In the genomic region with DNA sequence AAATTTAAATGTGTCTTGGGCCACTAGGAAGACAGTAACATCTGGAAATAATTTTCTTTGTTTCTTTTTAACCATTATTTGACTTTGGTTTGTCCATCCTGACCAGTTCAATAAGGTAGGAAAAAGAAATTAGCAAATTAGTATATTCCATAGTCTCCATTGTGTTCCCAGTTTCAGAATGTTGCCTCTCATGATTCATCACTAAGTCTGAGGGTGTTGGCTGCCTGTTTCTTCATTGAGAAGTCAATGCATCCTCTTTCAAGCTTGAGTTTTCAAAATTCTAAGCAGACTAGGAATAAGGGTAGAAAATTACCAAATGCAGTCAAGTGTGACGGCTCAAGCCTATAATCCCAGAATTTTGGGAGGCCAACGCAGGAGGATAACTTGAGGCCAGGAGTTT, we compare ENCODE assay signal across 20 cellular contexts. TPM values are rescaled to one million over a fixed set of nuclear protein-coding genes. Genes with fewer than 3 reads are reported as not detected.
DNase-seq lines count a peak whose midpoint lies in the region; ATAC-seq, FAIRE-seq and TF ChIP-seq lines count a peak whose summit lies in the region.
"Had no signal": no experiment of that assay in that cellular context is flagged by ENCODE, and none has a peak within 500 bp of the region (broad histone marks: within the 10 kb centered on the region; RNA-seq: fewer than 3 reads in every experiment).

No MANE protein-coding gene starts in this region.

- in situ Hi-C loops in GM23248 (cut with MboI), result no loop called here

- H3K36me3 Mint-ChIP-seq in dendritic cell treated with granulocyte-macrophage colony-stimulating factor and Interleukin-4, amounts not matched to agents 40 ng/mL and 50 ng/mL, for 4 days (ENCODE audit: low read depth), result peaks cover 11% of the 10 kb centered on the region
- H3K36me3 Mint-ChIP-seq in activated T-cell treated with anti-CD3 and anti-CD28 coated beads, Interleukin-2, amount 50 U/mL, for 24 hours (ENCODE audit: low read depth), result no peaks in the 10 kb centered on the region
- no peaks in the 10 kb centered on the region for H3K36me3 Mint-ChIP-seq in stimulated activated effector memory CD8-positive, alpha-beta T cell treated with anti-CD3 and anti-CD28 coated beads, Interleukin-12 subunit alpha, Interleukin-12 subunit beta, amount 100 ng/mL, for 72 hours

- no peak overlapping the region for H4K91ac ChIP-seq in trophoblast cell (ENCODE audit: low read depth, low read length)

- peaks cover 100% of the 10 kb centered on the region for H3K79me2 ChIP-seq in GM23248 (ENCODE audit: insufficient read depth)
- H3K79me2 ChIP-seq in trophoblast cell (ENCODE audit: control insufficient read depth, insufficient read depth, low read length, poor library complexity), result peaks cover 6% of the 10 kb centered on the region

- no peak overlapping the region for H4K8ac ChIP-seq in trophoblast cell (ENCODE audit: low read depth, low read length)

- H3K9me2 ChIP-seq in GM23248 (ENCODE audit: insufficient read depth), result no peaks in the 10 kb centered on the region

- peaks cover 37% of the 10 kb centered on the region for H3K4me1 Mint-ChIP-seq in dendritic cell treated with granulocyte-macrophage colony-stimulating factor and Interleukin-4, amounts not matched to agents 40 ng/mL and 50 ng/mL, for 4 days (ENCODE audit: low read depth)
- H3K4me1 Mint-ChIP-seq in activated T-cell treated with anti-CD3 and anti-CD28 coated beads, Interleukin-2, amount 50 U/mL, for 24 hours (ENCODE audit: low read depth), result no peaks in the 10 kb centered on the region
- H3K4me1 Mint-ChIP-seq in stimulated activated effector memory CD8-positive, alpha-beta T cell treated with anti-CD3 and anti-CD28 coated beads, Interleukin-12 subunit alpha, Interleukin-12 subunit beta, amount 100 ng/mL, for 72 hours, result no peaks in the 10 kb centered on the region
- H3K4me1 Mint-ChIP-seq: B cell had no signal

- H3K18ac ChIP-seq in trophoblast cell (ENCODE audit: low read length), result no peak overlapping the region

- no peaks in the 10 kb centered on the region for H3K36me3 ChIP-seq in GM23248 (ENCODE audit: low read depth)
- H3K36me3 ChIP-seq in trophoblast cell (ENCODE audit: control insufficient read depth in 1 of 2, insufficient read depth in 2 of 2, low read length in 2 of 2), result peaks cover 0 to 2% of the 10 kb centered on the region in 2 experiments

- peak overlapping the region; percentile 20 for H3K27ac Mint-ChIP-seq in dendritic cell treated with granulocyte-macrophage colony-stimulating factor and Interleukin-4, amounts not matched to agents 40 ng/mL and 50 ng/mL, for 4 days
- H3K27ac Mint-ChIP-seq in activated T-cell treated with anti-CD3 and anti-CD28 coated beads, Interleukin-2, amount 50 U/mL, for 24 hours, result no peak overlapping the region
- no peak overlapping the region for H3K27ac Mint-ChIP-seq in stimulated activated effector memory CD8-positive, alpha-beta T cell treated with anti-CD3 and anti-CD28 coated beads, Interleukin-12 subunit alpha, Interleukin-12 subunit beta, amount 100 ng/mL, for 72 hours
- H3K27ac Mint-ChIP-seq: B cell; CD4-positive, alpha-beta T cell; H9 had no signal

- no peak for FAIRE-seq in frontal cortex (lab: Jason Lieb, UNC)
- FAIRE-seq: GM12878, GM18507, HepG2, HTR-8/SVneo had no signal

- no peak overlapping the region for H2BK12ac ChIP-seq in trophoblast cell (ENCODE audit: low read length)

- H2AK5ac ChIP-seq in trophoblast cell (ENCODE audit: low read length), result no peak overlapping the region

- H3K79me1 ChIP-seq in trophoblast cell (ENCODE audit: low read length), result peaks cover 4% of the 10 kb centered on the region

- H3K27me3 Mint-ChIP-seq in dendritic cell treated with granulocyte-macrophage colony-stimulating factor and Interleukin-4, amounts not matched to agents 40 ng/mL and 50 ng/mL, for 4 days, result no peaks in the 10 kb centered on the region
- H3K27me3 Mint-ChIP-seq in activated T-cell treated with anti-CD3 and anti-CD28 coated beads, Interleukin-2, amount 50 U/mL, for 24 hours, result no peaks in the 10 kb centered on the region
- H3K27me3 Mint-ChIP-seq: B cell had no signal

- peaks cover 19% of the 10 kb centered on the region for H3K4me1 ChIP-seq in GM23248 (ENCODE audit: insufficient read depth)
- peaks cover 6 to 11% of the 10 kb centered on the region in 2 experiments for H3K4me1 ChIP-seq in trophoblast cell (ENCODE audit: control insufficient read depth in 1 of 2, insufficient read depth in 2 of 2, low read length in 2 of 2)

- H3K4ac ChIP-seq in trophoblast cell (ENCODE audit: low read depth, low read length), result peak overlapping the region; percentile 64

- intact Hi-C loops in dendritic cell treated with granulocyte-macrophage colony-stimulating factor and Interleukin-4, amounts not matched to agents 40 ng/mL and 50 ng/mL, for 4 days (cut with micrococcal nuclease), result no loop called here

- H3K27me3 ChIP-seq in GM23248 (replicated peaks; ENCODE audit: insufficient read depth) (no peaks in the 10 kb centered on the region), trophoblast cell (ENCODE audit: insufficient read depth, low read length) (no peaks in the 10 kb centered on the region)

- H3K14ac ChIP-seq in trophoblast cell (ENCODE audit: low read length), result no peak overlapping the region

- ATAC-seq in stimulated activated effector memory CD8-positive, alpha-beta T cell treated with anti-CD3 and anti-CD28 coated beads, Interleukin-12 subunit alpha, Interleukin-12 subunit beta, amount 100 ng/mL, for 72 hours, result no peak
- ATAC-seq: GM12878, HepG2 had no signal

- H3K27ac ChIP-seq in GM23248 (no peak overlapping the region), trophoblast cell (ENCODE audit: low read depth, low read length) (no peak overlapping the region)

- no peak overlapping the region for H3K4me3 Mint-ChIP-seq in dendritic cell treated with granulocyte-macrophage colony-stimulating factor and Interleukin-4, amounts not matched to agents 40 ng/mL and 50 ng/mL, for 4 days
- H3K4me3 Mint-ChIP-seq in activated T-cell treated with anti-CD3 and anti-CD28 coated beads, Interleukin-2, amount 50 U/mL, for 24 hours, result no peak overlapping the region
- H3K4me3 Mint-ChIP-seq in stimulated activated effector memory CD8-positive, alpha-beta T cell treated with anti-CD3 and anti-CD28 coated beads, Interleukin-12 subunit alpha, Interleukin-12 subunit beta, amount 100 ng/mL, for 72 hours, result no peak overlapping the region
- H3K4me3 Mint-ChIP-seq: B cell; CD4-positive, alpha-beta T cell; H9 had no signal

- peaks cover 11% of the 10 kb centered on the region for H3K9me3 Mint-ChIP-seq in dendritic cell treated with granulocyte-macrophage colony-stimulating factor and Interleukin-4, amounts not matched to agents 40 ng/mL and 50 ng/mL, for 4 days
- peaks cover 3% of the 10 kb centered on the region for H3K9me3 Mint-ChIP-seq in activated T-cell treated with anti-CD3 and anti-CD28 coated beads, Interleukin-2, amount 50 U/mL, for 24 hours
- no peaks in the 10 kb centered on the region for H3K9me3 Mint-ChIP-seq in stimulated activated effector memory CD8-positive, alpha-beta T cell treated with anti-CD3 and anti-CD28 coated beads, Interleukin-12 subunit alpha, Interleukin-12 subunit beta, amount 100 ng/mL, for 72 hours
- H3K9me3 Mint-ChIP-seq: CD4-positive, alpha-beta T cell had no signal

- H3K9ac ChIP-seq in GM23248 (no peak overlapping the region), trophoblast cell (ENCODE audit: low read length) (no peak overlapping the region)

- TF ChIP-seq CTCF in fibroblast of the aortic adventitia (IDR thresholded peaks at IDR 0.05; ENCODE audit: insufficient read depth, low read length), result no peak

- H3F3A ChIP-seq in GM23248 (ENCODE audit: insufficient read depth), result peaks cover 14% of the 10 kb centered on the region

- 92 to 100% methylated on average over 2 of the region's 2 CpGs for WGBS in GM23248 (ENCODE audit: low coverage in 1 of 2, low lambda C conversion rate in 2 of 2, missing lambda C conversion rate in 2 of 2), 2 experiments
- no CpG with 5 or more reads among the region's 2 CpGs for WGBS in trophoblast cell (ENCODE audit: extremely low coverage, insufficient coverage, insufficient read length)

- H3K4me2 ChIP-seq in GM23248 (ENCODE audit: unreplicated experiment) (no peak overlapping the region), trophoblast cell (ENCODE audit: low read length) (no peak overlapping the region)

- no peak overlapping the region for H3K4me3 ChIP-seq in GM23248
- H3K4me3 ChIP-seq in fibroblast of the aortic adventitia (ENCODE audit: low read depth, low read length), result no peak overlapping the region
- no peak overlapping the region for H3K4me3 ChIP-seq in trophoblast cell (ENCODE audit: low read depth, low read length)
- H3K4me3 ChIP-seq: GM12878 had no signal

- H2BK120ac ChIP-seq in trophoblast cell (ENCODE audit: insufficient read depth, low read length, poor library complexity), result no peak overlapping the region

- DNase-seq in GM23248 (peak; percentile 51), fibroblast of the aortic adventitia (ENCODE audit: low read depth) (peak; percentile 21), trophoblast cell (peak in 1 of 2 donors; percentile 31), NCI-H1092 treated with DMSO at 0.1 percent for 48 hours (lab: John Stamatoyannopoulos, UW) (no peak), frontal cortex (ENCODE audit: low spot score in 2 of 2) (no peak)
- DNase-seq in activated T-cell treated with anti-CD3 and anti-CD28 coated beads, Interleukin-2, amount 50 U/mL, for 24 hours, result no peak
- no peak for DNase-seq in stimulated activated effector memory CD8-positive, alpha-beta T cell treated with anti-CD3 and anti-CD28 coated beads, Interleukin-12 subunit alpha, Interleukin-12 subunit beta, amount 100 ng/mL, for 72 hours (ENCODE audit: low spot score in 2 of 2)
- DNase-seq: ACHN; C1 segment of cervical spinal cord; Calu3; CD4-positive, alpha-beta T cell; DMS 273 treated with DMSO at 0.1 percent for 48 hours; GOT3; H9 had no signal

- no peaks in the 10 kb centered on the region for H3K9me3 ChIP-seq in GM23248 (ENCODE audit: low read depth)
- H3K9me3 ChIP-seq in trophoblast cell (ENCODE audit: insufficient read depth, low read depth, low read length), result peaks cover 6% of the 10 kb centered on the region

- no peaks in the 10 kb centered on the region; the same call in none of the 2 replicates for H4K20me1 ChIP-seq in GM23248 (ENCODE audit: insufficient read depth)

- H3K23ac ChIP-seq in trophoblast cell (ENCODE audit: low read length), result no peak overlapping the region

- H2AFZ ChIP-seq in GM23248 (no peak overlapping the region), trophoblast cell (ENCODE audit: insufficient read depth, low read length, poor library complexity) (no peak overlapping the region)

- no peak overlapping the region for H4K12ac ChIP-seq in trophoblast cell (ENCODE audit: low read depth, low read length)

- H2BK5ac ChIP-seq in trophoblast cell (ENCODE audit: low read depth, low read length, poor library complexity), result no peak overlapping the region

RNA-seq across cellular contexts. Expression of gene ZFHX3, which starts 41.9 kb away (rescaled TPM):
- total RNA-seq in GM23248 (2014; rRNA removed; shearing (Covaris generic)), result 2.7 and 3.9 TPM in 2 replicates
- 2.8 and 2.9 TPM in 2 replicates for polyA plus RNA-seq in GM23248 (2016; fragmentation: Nextera tagmentation; extraction: Ambion mirVana)
- 4.8 and 8.1 TPM in 2 replicates for total RNA-seq in fibroblast of the aortic adventitia (ENCODE audit: low replicate concordance)
- 36.4 and 36.5 TPM in 2 replicates for polyA plus RNA-seq in trophoblast cell (2013)
- total RNA-seq in frontal cortex, result 4.9 TPM

Comparison
In these comparisons a context has a peak if more than half of its experiments do, and no peak if none do; other contexts are left out.
1. DNase-seq: peak in GM23248 (single experiment) and fibroblast of the aortic adventitia (single experiment); none in NCI-H1092 treated with DMSO at 0.1 percent for 48 hours (single experiment), activated T-cell treated with anti-CD3 and anti-CD28 coated beads, Interleukin-2, amount 50 U/mL, for 24 hours (single experiment), stimulated activated effector memory CD8-positive, alpha-beta T cell treated with anti-CD3 and anti-CD28 coated beads, Interleukin-12 subunit alpha, Interleukin-12 subunit beta, amount 100 ng/mL, for 72 hours (0 of 2) and frontal cortex (0 of 2).